In genomic region chr1:29543586-29543985, GRCh38 we compare ENCODE assay signal across 27 cellular contexts.
A peak's percentile ranks its signal among the peaks of the same experiment; 100 is the strongest.
DNase-seq lines count a peak whose midpoint lies in the region; ATAC-seq and TF ChIP-seq lines count a peak whose summit lies in the region.
"Had no signal": no experiment of that assay in that cellular context is flagged by ENCODE, and none has a peak within 500 bp of the region (broad histone marks: within the 10 kb centered on the region; RNA-seq: fewer than 3 reads in every experiment).

No MANE protein-coding gene starts in this region.

- H2BK120ac ChIP-seq in neuronal stem cell (ENCODE audit: low read depth, low read length), result no peak overlapping the region

- no peak overlapping the region for H3K18ac ChIP-seq in neuronal stem cell (ENCODE audit: low read length)

- H3K9me3 Mint-ChIP-seq in HFFc6, result peaks cover 31% of the 10 kb centered on the region
- H3K9me3 Mint-ChIP-seq: CD4-positive, alpha-beta T cell; GM23338 had no signal

- no peak for TF ChIP-seq CTCF in VCaP (conservative IDR thresholded peaks at IDR 0.05)
- no peak for TF ChIP-seq CTCF in upper lobe of right lung (IDR thresholded peaks at IDR 0.05)
- no peak for TF ChIP-seq CTCF in HFFc6 (IDR thresholded peaks at IDR 0.05)

- H3K9me3 ChIP-seq in neuronal stem cell (replicated peaks in 1 of 2; ENCODE audit: control insufficient read depth in 2 of 2, insufficient read depth in 1 of 2, low read depth in 1 of 2, low read length in 2 of 2) (no peaks in the 10 kb centered on the region), upper lobe of right lung (no peaks in the 10 kb centered on the region)
- H3K9me3 ChIP-seq: BE2C, HAP-1, MG63 had no signal

- no peak overlapping the region for H2BK12ac ChIP-seq in neuronal stem cell (ENCODE audit: low read length)

- ATAC-seq in upper lobe of right lung (no peak), GM19035 (IDR thresholded peaks at IDR 0.05; ENCODE audit: unreplicated experiment) (no peak)
- ATAC-seq: GM12878, GM23338, Panc1 had no signal

- H3K9ac ChIP-seq in neuronal stem cell (ENCODE audit: low read depth, low read length, poor library complexity), result no peak overlapping the region

- no peak overlapping the region for H4K91ac ChIP-seq in neuronal stem cell (ENCODE audit: low read depth, low read length, poor library complexity)

- H3K27me3 ChIP-seq in neuronal stem cell (ENCODE audit: control insufficient read depth in 3 of 3, insufficient read depth in 3 of 3, low read depth in 1 of 3, low read length in 3 of 3) (no peaks in the 10 kb centered on the region), upper lobe of right lung (no peaks in the 10 kb centered on the region)
- H3K27me3 ChIP-seq: BE2C, MG63 had no signal

- H3K4me1 ChIP-seq in neuronal stem cell (ENCODE audit: control insufficient read depth in 2 of 2, insufficient read depth in 1 of 2, low read depth in 1 of 2, low read length in 2 of 2) (no peaks in the 10 kb centered on the region), upper lobe of right lung (no peaks in the 10 kb centered on the region)
- H3K4me1 ChIP-seq: BE2C, HAP-1 had no signal

- no peak overlapping the region for H3K4ac ChIP-seq in neuronal stem cell (ENCODE audit: low read length)

- WGBS in neuronal stem cell (ENCODE audit: extremely low coverage in 2 of 2, insufficient read length in 2 of 2, insufficient replicate concordance in 1 of 2), 2 donors, result no CpG with 5 or more reads among the region's 6 CpGs

- H3K36me3 Mint-ChIP-seq in HFFc6 (ENCODE audit: low read depth), result no peaks in the 10 kb centered on the region

- H2AK5ac ChIP-seq in neuronal stem cell (ENCODE audit: low read depth, low read length), result peak overlapping the region; percentile 6

- intact Hi-C loops in upper lobe of right lung (cut with DNase I), result no loop called here

- no peak overlapping the region for H3K27ac Mint-ChIP-seq in HFFc6
- H3K27ac Mint-ChIP-seq: CD4-positive, alpha-beta T cell; GM23338 had no signal

- H3K36me3 ChIP-seq in neuronal stem cell (replicated peaks in 1 of 2; ENCODE audit: control insufficient read depth in 2 of 2, insufficient read depth in 2 of 2, low read length in 2 of 2), result no peaks in the 10 kb centered on the region
- H3K36me3 ChIP-seq in upper lobe of right lung, result no peaks in the 10 kb centered on the region
- H3K36me3 ChIP-seq: BE2C, HAP-1, MG63 had no signal

- no peaks in the 10 kb centered on the region for H3K4me1 Mint-ChIP-seq in HFFc6 (ENCODE audit: low read depth)
- H3K4me1 Mint-ChIP-seq: GM23338 had no signal

- no peaks in the 10 kb centered on the region for H3K79me1 ChIP-seq in neuronal stem cell (ENCODE audit: low read depth, low read length)

- no peak overlapping the region for H3K23ac ChIP-seq in neuronal stem cell (ENCODE audit: low read depth, low read length, poor library complexity)

- H3K14ac ChIP-seq in neuronal stem cell (ENCODE audit: low read length), result no peak overlapping the region

- H3K27ac ChIP-seq in VCaP (peak overlapping the region; percentile 59; the same call in 1 of the 2 replicates), neuronal stem cell (replicated peaks; ENCODE audit: low read length) (no peak overlapping the region), upper lobe of right lung (no peak overlapping the region)
- H3K27ac ChIP-seq: 22Rv1, RWPE1 had no signal

- H4K8ac ChIP-seq in neuronal stem cell (ENCODE audit: low read depth, low read length), result no peak overlapping the region

- H3K4me2 ChIP-seq in neuronal stem cell (ENCODE audit: insufficient read depth, low read length, poor library complexity, severe bottlenecking), result no peak overlapping the region
- H3K4me2 ChIP-seq: GM23338 had no signal

- DNase-seq in DMS 273 (lab: John Stamatoyannopoulos, UW; ENCODE audit: unreplicated experiment), result peak; percentile 33
- DNase-seq in DMS 273 treated with DMSO at 0.1 percent for 48 hours (lab: John Stamatoyannopoulos, UW), result no peak
- no peak for DNase-seq in neuronal stem cell (ENCODE audit: low spot score)
- peak; percentile 47 for DNase-seq in upper lobe of right lung
- DNase-seq in HFFc6, result no peak
- DNase-seq: ACHN; BE2C; CD4-positive, alpha-beta T cell; GDM1; IMR-90; KG1; MG63; NCI-H1105 treated with DMSO at 0.1 percent for 48 hours; NCI-H146; NCI-H1930; NCI-H2107; NCI-H446 treated with DMSO at 0.1 percent for 48 hours; NCI-H526 treated with DMSO at 0.1 percent for 48 hours; SHP77 treated with DMSO at 0.1 percent for 48 hours had no signal

- H3K4me3 Mint-ChIP-seq in HFFc6, result no peak overlapping the region
- H3K4me3 Mint-ChIP-seq: CD4-positive, alpha-beta T cell; GM23338 had no signal

- H2AFZ ChIP-seq in neuronal stem cell (ENCODE audit: low read length), result no peak overlapping the region
- H2AFZ ChIP-seq: GM23338 had no signal

- no peak overlapping the region for H2BK5ac ChIP-seq in neuronal stem cell (ENCODE audit: low read length)

- H3K27me3 Mint-ChIP-seq in HFFc6 (ENCODE audit: insufficient read depth), result peaks cover 2% of the 10 kb centered on the region; the same call in 1 of the 2 replicates
- H3K27me3 Mint-ChIP-seq: CD4-positive, alpha-beta T cell had no signal

- no peak overlapping the region for H2BK15ac ChIP-seq in neuronal stem cell (ENCODE audit: low read length)

- H3K4me3 ChIP-seq in neuronal stem cell (ENCODE audit: low read length in 2 of 2), result no peak overlapping the region
- H3K4me3 ChIP-seq in upper lobe of right lung, result no peak overlapping the region
- H3K4me3 ChIP-seq: GM12878, GM23338, HAP-1, MG63 had no signal

Comparison
In these comparisons a context has a peak if more than half of its experiments do, and no peak if none do; other contexts are left out.
1. DNase-seq: peak in DMS 273 (single experiment) and upper lobe of right lung (single experiment); none in DMS 273 treated with DMSO at 0.1 percent for 48 hours (single experiment), neuronal stem cell (single experiment) and HFFc6 (single experiment).